ENCODE assay signal across 10 cellular contexts in the genomic region with DNA sequence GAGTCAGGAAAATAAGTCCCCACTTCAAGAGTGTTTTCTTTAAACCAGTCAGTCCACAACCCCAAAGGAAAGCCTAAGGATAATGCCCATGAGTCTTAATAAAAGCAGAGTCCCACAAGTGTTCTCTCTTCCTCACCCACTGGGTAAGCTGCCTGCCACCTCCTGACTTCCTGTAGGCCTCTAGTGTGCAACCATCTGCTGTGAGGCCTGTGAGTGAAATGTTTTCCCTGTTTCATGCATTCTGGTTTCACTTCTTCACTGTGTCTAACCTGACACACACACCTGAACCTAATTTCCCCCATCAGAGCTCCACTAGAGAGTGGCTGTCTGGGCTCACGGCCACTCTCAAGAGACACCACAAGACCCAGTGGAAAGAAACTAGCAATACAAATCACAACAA. TPM values are rescaled to one million over a fixed set of nuclear protein-coding genes. Genes with fewer than 3 reads are reported as not detected.
DNase-seq lines count a peak whose midpoint lies in the region; ATAC-seq, FAIRE-seq and TF ChIP-seq lines count a peak whose summit lies in the region.
"Had no signal": no experiment of that assay in that cellular context is flagged by ENCODE, and none has a peak within 500 bp of the region (broad histone marks: within the 10 kb centered on the region; RNA-seq: fewer than 3 reads in every experiment).

No MANE protein-coding gene starts in this region.

- H2BK12ac ChIP-seq in neuronal stem cell (ENCODE audit: low read length), result no peak overlapping the region

- H3K23ac ChIP-seq in neuronal stem cell (ENCODE audit: low read depth, low read length, poor library complexity), result no peak overlapping the region

- H3K27ac ChIP-seq in neuronal stem cell (replicated peaks; ENCODE audit: low read length), result no peak overlapping the region

- H3K4me3 ChIP-seq in neuronal stem cell (ENCODE audit: low read length in 2 of 2), result no peak overlapping the region

- peaks cover 3% of the 10 kb centered on the region for H3K27me3 Mint-ChIP-seq in glutamatergic neuron (ENCODE audit: unreplicated experiment)

- H2AFZ ChIP-seq in neuronal stem cell (ENCODE audit: low read length), result no peak overlapping the region

- H3K4ac ChIP-seq in neuronal stem cell (ENCODE audit: low read length), result no peak overlapping the region

- H3K9me3 ChIP-seq in neuronal stem cell (replicated peaks in 1 of 2; ENCODE audit: control insufficient read depth in 2 of 2, insufficient read depth in 1 of 2, low read depth in 1 of 2, low read length in 2 of 2), result peaks cover 4 to 16% of the 10 kb centered on the region in 2 donors

- peak overlapping the region; percentile 48 for H3K27ac Mint-ChIP-seq in glutamatergic neuron (ENCODE audit: unreplicated experiment)

- H3K4me3 Mint-ChIP-seq in glutamatergic neuron (ENCODE audit: unreplicated experiment), result no peak overlapping the region

- H3K36me3 Mint-ChIP-seq in glutamatergic neuron (ENCODE audit: unreplicated experiment), result no peaks in the 10 kb centered on the region

- no CpG with 5 or more reads among the region's 1 CpG for WGBS in neuronal stem cell (ENCODE audit: extremely low coverage in 2 of 2, insufficient read length in 2 of 2, insufficient replicate concordance in 1 of 2), 2 donors

- no peak overlapping the region for H4K8ac ChIP-seq in neuronal stem cell (ENCODE audit: low read depth, low read length)

- no peaks in the 10 kb centered on the region for H3K36me3 ChIP-seq in neuronal stem cell (replicated peaks in 1 of 2; ENCODE audit: control insufficient read depth in 2 of 2, insufficient read depth in 2 of 2, low read length in 2 of 2)

- no peak overlapping the region for H2BK120ac ChIP-seq in neuronal stem cell (ENCODE audit: low read depth, low read length)

- H4K91ac ChIP-seq in neuronal stem cell (ENCODE audit: low read depth, low read length, poor library complexity), result no peak overlapping the region

- ATAC-seq in GM18511 (IDR thresholded peaks at IDR 0.05; ENCODE audit: unreplicated experiment) (peak; percentile 100), HG02623 (IDR thresholded peaks at IDR 0.05; ENCODE audit: unreplicated experiment) (peak; percentile 99)
- ATAC-seq: HCT116 had no signal

- no peak overlapping the region for H2BK15ac ChIP-seq in neuronal stem cell (ENCODE audit: low read length)

- peaks cover 18% of the 10 kb centered on the region for H3K4me1 Mint-ChIP-seq in glutamatergic neuron (ENCODE audit: low read depth, unreplicated experiment)

- H3K79me1 ChIP-seq in neuronal stem cell (ENCODE audit: low read depth, low read length), result no peaks in the 10 kb centered on the region

- no peak overlapping the region for H3K14ac ChIP-seq in neuronal stem cell (ENCODE audit: low read length)

- DNase-seq in NOMO-1 treated with dmso at 0.1 percent for 144 hours (lab: John Stamatoyannopoulos, UW; ENCODE audit: unreplicated experiment) (peak; percentile 23), glutamatergic neuron (no peak), NCI-H1694 treated with DMSO at 0.1 percent for 48 hours (lab: John Stamatoyannopoulos, UW) (no peak), HTR-8/SVneo (ENCODE audit: insufficient read length, low spot score) (no peak), neuronal stem cell (ENCODE audit: low spot score) (no peak), AG08396 (ENCODE audit: low spot score) (no peak)

- no peak overlapping the region for H2AK5ac ChIP-seq in neuronal stem cell (ENCODE audit: low read depth, low read length)

- H3K18ac ChIP-seq in neuronal stem cell (ENCODE audit: low read length), result no peak overlapping the region

- peaks cover 4% of the 10 kb centered on the region for H3K9me3 Mint-ChIP-seq in glutamatergic neuron (ENCODE audit: unreplicated experiment)

- peaks cover 2 to 12% of the 10 kb centered on the region in 2 donors for H3K4me1 ChIP-seq in neuronal stem cell (ENCODE audit: control insufficient read depth in 2 of 2, insufficient read depth in 1 of 2, low read depth in 1 of 2, low read length in 2 of 2)

- H3K4me2 ChIP-seq in neuronal stem cell (ENCODE audit: insufficient read depth, low read length, poor library complexity, severe bottlenecking), result no peak overlapping the region

- H3K27me3 ChIP-seq in neuronal stem cell (ENCODE audit: control insufficient read depth in 3 of 3, insufficient read depth in 3 of 3, low read depth in 1 of 3, low read length in 3 of 3), result no peaks in the 10 kb centered on the region

- no peak overlapping the region for H3K9ac ChIP-seq in neuronal stem cell (ENCODE audit: low read depth, low read length, poor library complexity)

- no peak for FAIRE-seq in HTR-8/SVneo (lab: Jason Lieb, UNC)
- FAIRE-seq: bronchial epithelial cell had no signal

- no peak for TF ChIP-seq CTCF in glutamatergic neuron (IDR thresholded peaks at IDR 0.05; ENCODE audit: partially characterized antibody, unreplicated experiment)

- no peak overlapping the region for H2BK5ac ChIP-seq in neuronal stem cell (ENCODE audit: low read length)

RNA-seq across cellular contexts. Expression of a gene that starts 38.9 kb away (rescaled TPM):
- not detected for total RNA-seq in glutamatergic neuron (ENCODE audit: unreplicated experiment)
- 1.3 TPM for polyA plus RNA-seq in neuronal stem cell (2013, experiment 1 of 2)
- 1.5 TPM for polyA plus RNA-seq in neuronal stem cell (2013, experiment 2 of 2)
- total RNA-seq: bronchial epithelial cell had no signal
